ENCODE assay signal across 8 cellular contexts in the genomic region with DNA sequence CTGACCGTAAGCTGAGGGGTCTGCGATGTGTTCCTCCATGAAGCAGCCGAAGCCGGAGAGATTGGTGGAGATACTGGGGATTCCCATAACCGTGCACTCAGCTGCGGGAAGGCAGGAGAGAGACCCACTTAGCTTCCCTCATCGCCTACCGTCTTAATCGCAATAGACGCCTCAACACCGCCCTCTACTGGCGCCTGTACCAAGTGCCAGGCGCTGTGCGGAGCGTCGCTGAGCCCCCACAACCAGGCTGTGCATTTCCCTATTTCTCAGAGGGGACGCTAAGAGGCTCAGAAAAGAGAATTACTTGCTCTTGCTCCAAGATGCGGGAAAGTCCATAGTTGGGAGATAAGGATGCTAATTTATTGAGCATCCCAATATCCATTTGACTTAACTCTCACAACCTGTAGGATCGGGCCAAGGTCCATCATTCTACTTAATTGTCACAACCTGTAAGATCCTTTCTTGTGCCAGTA. TPM values are rescaled to one million over a fixed set of nuclear protein-coding genes. Genes with fewer than 3 reads are reported as not detected.
DNase-seq lines count a peak whose midpoint lies in the region; ATAC-seq and TF ChIP-seq lines count a peak whose summit lies in the region.

No MANE protein-coding gene starts in this region.

- 28 to 36% methylated on average over 19 of the region's 19 CpGs for WGBS in GM23248 (ENCODE audit: low coverage in 1 of 2, low lambda C conversion rate in 2 of 2, missing lambda C conversion rate in 2 of 2), 2 experiments

- H3K4me2 ChIP-seq in GM23248 (ENCODE audit: unreplicated experiment) = no peak overlapping the region

- no peaks in the 10 kb centered on the region for H3K27me3 ChIP-seq in GM23248 (replicated peaks; ENCODE audit: insufficient read depth)

- no peak overlapping the region for H3K27ac Mint-ChIP-seq in activated CD4-positive, alpha-beta memory T cell treated with anti-CD3 and anti-CD28 coated beads for 36 hours
- no peak overlapping the region for H3K27ac Mint-ChIP-seq in mesothelial cell of epicardium

- H3K36me3 ChIP-seq in GM23248 (ENCODE audit: low read depth) = peaks cover 50% of the 10 kb centered on the region

- POLR2A ChIA-PET in AG04449 (lab: Yijun Ruan, JAX) = interaction anchor here (0.8 to 7.5 kb wide), 3 partner anchors 21 to 95 kb away, joined by 3 to 119 read pairs (median 6); partner anchors contain the start of gene PPP1R15A
- POLR2A ChIA-PET in activated CD4-positive, alpha-beta memory T cell treated with anti-CD3 and anti-CD28 coated beads for 36 hours (lab: Charles Lee) = interaction anchor here (0.9 to 1.9 kb wide), 2 partner anchors 16 to 95 kb away, joined by 3 to 7 read pairs; no protein-coding TSS in a partner anchor

- H3K27ac ChIP-seq in GM23248 = no peak overlapping the region

- H3K27me3 Mint-ChIP-seq in activated CD4-positive, alpha-beta memory T cell treated with anti-CD3 and anti-CD28 coated beads for 36 hours = no peaks in the 10 kb centered on the region
- no peaks in the 10 kb centered on the region for H3K27me3 Mint-ChIP-seq in mesothelial cell of epicardium (ENCODE audit: low read depth)

- peaks cover 21% of the 10 kb centered on the region for H3K4me1 Mint-ChIP-seq in activated CD4-positive, alpha-beta memory T cell treated with anti-CD3 and anti-CD28 coated beads for 36 hours (ENCODE audit: low read depth)
- H3K4me1 Mint-ChIP-seq in mesothelial cell of epicardium = peaks cover 10% of the 10 kb centered on the region

- DNase-seq in AG04449 (ENCODE audit: low read depth, low spot score) (no peak), GM23248 (peak; percentile 83), NCI-H69 (lab: John Stamatoyannopoulos, UW) (peak; percentile 65), mesothelial cell of epicardium (ENCODE audit: low spot score in 2 of 2, unreplicated experiment in 2 of 2) (peak; percentile 74 to 88)
- peak; percentile 87 for DNase-seq in activated CD4-positive, alpha-beta memory T cell treated with anti-CD3 and anti-CD28 coated beads for 36 hours
- peak; percentile 78 for DNase-seq in effector CD4-positive, alpha-beta T cell
- peak; percentile 61 to 77 for DNase-seq in stimulated activated CD8-positive, alpha-beta memory T cell treated with anti-CD3 and anti-CD28 coated beads, Interleukin-4, amount 100 ng/mL, for 4 hours (ENCODE audit: low read depth in 2 of 2, low spot score in 1 of 2)

- peaks cover 51% of the 10 kb centered on the region for H3F3A ChIP-seq in GM23248 (ENCODE audit: insufficient read depth)

- no peaks in the 10 kb centered on the region for H3K9me3 Mint-ChIP-seq in activated CD4-positive, alpha-beta memory T cell treated with anti-CD3 and anti-CD28 coated beads for 36 hours
- H3K9me3 Mint-ChIP-seq in mesothelial cell of epicardium = no peaks in the 10 kb centered on the region

- peaks cover 10% of the 10 kb centered on the region; the same call in 1 of the 2 replicates for H4K20me1 ChIP-seq in GM23248 (ENCODE audit: insufficient read depth)

- intact Hi-C loops in activated CD4-positive, alpha-beta memory T cell treated with anti-CD3 and anti-CD28 coated beads for 36 hours (cut with micrococcal nuclease) = loop anchor here (2.0 kb wide), 3 partner anchors 38 to 176 kb away; partner anchors contain the start of genes DHDH and HSD17B14

- no peak overlapping the region for H2AFZ ChIP-seq in GM23248

- H3K9me2 ChIP-seq in GM23248 (ENCODE audit: insufficient read depth) = no peaks in the 10 kb centered on the region

- ATAC-seq in HG03378 (IDR thresholded peaks at IDR 0.05; ENCODE audit: unreplicated experiment) = no peak

- H3K4me3 ChIP-seq in AG04449 (ENCODE audit: low read depth, low read length) (no peak overlapping the region), GM23248 (no peak overlapping the region)

- no peaks in the 10 kb centered on the region for H3K9me3 ChIP-seq in GM23248 (ENCODE audit: low read depth)

- CTCF ChIA-PET in AG04449 (lab: Yijun Ruan, JAX) = interaction anchor here (0.6 to 8.9 kb wide), 40 partner anchors 9 to 325 kb away, joined by 3 to 141 read pairs (median 6); partner anchors contain the start of genes BCAT2, CA11, GYS1 and HSD17B14
- CTCF ChIA-PET in activated CD4-positive, alpha-beta memory T cell treated with anti-CD3 and anti-CD28 coated beads for 36 hours (lab: Charles Lee) = interaction anchor here (0.6 to 6.5 kb wide), 41 partner anchors 9 to 705 kb away, joined by 3 to 52 read pairs (median 4); partner anchors contain the start of genes BAX, BCAT2, DHDH and GYS1

- H3K4me1 ChIP-seq in GM23248 (ENCODE audit: insufficient read depth) = peaks cover 8% of the 10 kb centered on the region; the same call in 1 of the 2 replicates

- TF ChIP-seq CTCF in AG04449 (IDR thresholded peaks at IDR 0.05; ENCODE audit: insufficient read depth, low read length, missing control alignments) (peak; percentile 94), mesothelial cell of epicardium (IDR thresholded peaks at IDR 0.05; ENCODE audit: unreplicated experiment) (peak; percentile 75)

- no peak overlapping the region for H3K9ac ChIP-seq in GM23248

- H3K79me2 ChIP-seq in GM23248 (ENCODE audit: insufficient read depth) = peaks cover 15% of the 10 kb centered on the region

- H3K4me3 Mint-ChIP-seq in activated CD4-positive, alpha-beta memory T cell treated with anti-CD3 and anti-CD28 coated beads for 36 hours = no peak overlapping the region
- no peak overlapping the region for H3K4me3 Mint-ChIP-seq in mesothelial cell of epicardium

- H3K36me3 Mint-ChIP-seq in activated CD4-positive, alpha-beta memory T cell treated with anti-CD3 and anti-CD28 coated beads for 36 hours = peaks cover 29% of the 10 kb centered on the region
- H3K36me3 Mint-ChIP-seq in mesothelial cell of epicardium = peaks cover 26% of the 10 kb centered on the region

- in situ Hi-C loops in GM23248 (cut with MboI) = loop anchor here (10.0 kb wide), 1 partner anchor 176 kb away; no protein-coding TSS in a partner anchor

RNA-seq across cellular contexts. Expression of gene FTL, which starts 5.8 kb away (rescaled TPM):
- total RNA-seq in GM23248 (2014; rRNA removed; shearing (Covaris generic)) = 2,276 and 2,848 TPM in 2 replicates
- polyA plus RNA-seq in GM23248 (2016; fragmentation: Nextera tagmentation; extraction: Ambion mirVana) = 8,171 and 8,242 TPM in 2 replicates
- 100 to 1,000 TPM; 870 to 900 TPM for total RNA-seq in activated CD4-positive, alpha-beta memory T cell treated with anti-CD3 and anti-CD28 coated beads for 36 hours
- total RNA-seq in mesothelial cell of epicardium = 1,022 to 1,078 TPM (median 1,064 TPM) in 3 replicates

RNA-seq across cellular contexts. Expression of gene BAX, which starts 16.3 kb away (rescaled TPM):
- total RNA-seq in GM23248 (2014; rRNA removed; shearing (Covaris generic)) = 106 and 119 TPM in 2 replicates
- 92.7 and 97.3 TPM in 2 replicates for polyA plus RNA-seq in GM23248 (2016; fragmentation: Nextera tagmentation; extraction: Ambion mirVana)
- total RNA-seq in activated CD4-positive, alpha-beta memory T cell treated with anti-CD3 and anti-CD28 coated beads for 36 hours = 100 to 1,000 TPM; 173 to 181 TPM
- 119 to 129 TPM (median 119 TPM) in 3 replicates for total RNA-seq in mesothelial cell of epicardium

RNA-seq across cellular contexts. Expression of gene GYS1, which starts 22.1 kb away (rescaled TPM):
- total RNA-seq in GM23248 (2014; rRNA removed; shearing (Covaris generic)) = 78.4 and 80.1 TPM in 2 replicates
- 85.6 and 92.6 TPM in 2 replicates for polyA plus RNA-seq in GM23248 (2016; fragmentation: Nextera tagmentation; extraction: Ambion mirVana)
- total RNA-seq in activated CD4-positive, alpha-beta memory T cell treated with anti-CD3 and anti-CD28 coated beads for 36 hours = 10 to 100 TPM; 42.2 to 47.6 TPM
- 53.6 to 60.5 TPM (median 58.8 TPM) in 3 replicates for total RNA-seq in mesothelial cell of epicardium

RNA-seq across cellular contexts. Expression of gene RUVBL2, which starts 22.7 kb away (rescaled TPM):
- total RNA-seq in GM23248 (2014; rRNA removed; shearing (Covaris generic)) = 177 TPM in 2 replicates
- polyA plus RNA-seq in GM23248 (2016; fragmentation: Nextera tagmentation; extraction: Ambion mirVana) = 129 and 130 TPM in 2 replicates
- 100 to 1,000 TPM; 107 to 109 TPM for total RNA-seq in activated CD4-positive, alpha-beta memory T cell treated with anti-CD3 and anti-CD28 coated beads for 36 hours
- total RNA-seq in mesothelial cell of epicardium = 62.2 to 67.5 TPM (median 64.2 TPM) in 3 replicates

RNA-seq across cellular contexts. Expression of gene DHDH, which starts 37.5 kb away (rescaled TPM):
- not detected in 2 replicates for total RNA-seq in GM23248 (2014; rRNA removed; shearing (Covaris generic))
- polyA plus RNA-seq in GM23248 (2016; fragmentation: Nextera tagmentation; extraction: Ambion mirVana) = not detected in 2 replicates
- total RNA-seq in activated CD4-positive, alpha-beta memory T cell treated with anti-CD3 and anti-CD28 coated beads for 36 hours = 1 to 10 TPM; 2.0 to 2.8 TPM
- total RNA-seq in mesothelial cell of epicardium = 2.3 to 3.5 TPM (median 3.2 TPM) in 3 replicates
